ENCODE assay signal across 7 cellular contexts in the genomic region with DNA sequence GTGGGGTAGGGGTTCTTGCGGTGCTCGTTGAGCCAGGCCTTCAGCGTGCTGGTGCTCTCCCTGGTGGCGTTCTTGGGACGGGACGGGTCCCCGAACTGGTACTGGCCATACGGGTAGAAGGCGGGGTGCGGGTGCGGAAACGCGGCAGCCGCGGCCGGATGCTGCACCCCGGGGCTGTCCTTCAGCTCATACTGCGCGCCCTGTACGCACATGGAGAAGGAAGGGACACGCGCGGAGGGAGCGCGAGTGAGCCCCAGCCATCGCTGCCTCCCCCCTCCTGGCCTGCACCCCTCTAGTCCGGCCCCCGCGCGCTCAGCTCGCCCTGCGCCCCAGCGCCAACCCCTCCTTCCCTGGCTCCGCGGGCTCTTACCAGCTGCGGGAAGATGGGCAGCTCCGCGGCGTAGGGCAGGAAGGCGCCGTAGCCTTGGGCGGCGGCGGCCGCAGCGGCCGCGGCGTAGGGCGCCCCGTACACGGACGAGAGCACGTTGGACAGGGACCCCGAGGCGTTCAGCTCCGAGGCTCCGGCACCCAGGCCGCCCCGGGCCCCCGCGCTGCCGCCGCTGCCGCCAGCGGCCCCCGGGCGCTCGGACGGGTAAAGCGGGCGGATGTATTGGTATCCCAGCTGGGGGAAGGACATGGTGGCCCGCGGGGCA. TPM values are rescaled to one million over a fixed set of nuclear protein-coding genes. Genes with fewer than 3 reads are reported as not detected.
DNase-seq lines count a peak whose midpoint lies in the region; ATAC-seq and TF ChIP-seq lines count a peak whose summit lies in the region.

No MANE protein-coding gene starts in this region.

- H3K4me3 ChIP-seq in H7 (ENCODE audit: insufficient read depth, low read depth, low read length): peak overlapping the region; percentile 57
- peak overlapping the region; percentile 98 for H3K4me3 ChIP-seq in PC-9
- H3K4me3 ChIP-seq in esophagus (ENCODE audit: low read depth in 1 of 2, low read length in 2 of 2): peak overlapping the region; percentile 78 to 87
- H3K4me3 ChIP-seq in ovary: peak overlapping the region; percentile 47

- intact Hi-C loops in PC-9 (cut with micrococcal nuclease; ENCODE audit: unreplicated experiment): loop anchor here (1.0 to 5.0 kb wide), 6 partner anchors 93 to 509 kb away; no protein-coding TSS in a partner anchor
- intact Hi-C loops in ovary (cut with DNase I): loop anchor here in 1 of 4 donors (10.0 kb wide), 1 partner anchor 649 kb away; a partner anchor contains a TSS

- peak overlapping the region; percentile 96 for H3K4me2 ChIP-seq in PC-9

- BruUV-seq in PC-9 (replicated peaks; lab: Mats Ljungman, UMichigan): no TSS peak

- TF ChIP-seq CTCF in PC-9 (conservative IDR thresholded peaks at IDR 0.05) (no peak; the same call in 1 of the 2 replicates), ovary (IDR thresholded peaks at IDR 0.05) (no peak)

- H4K20me1 ChIP-seq in PC-9 (ENCODE audit: insufficient read depth): no peaks in the 10 kb centered on the region

- peak; percentile 72 for DNase-seq in H7
- peak; percentile 49 to 50 for DNase-seq in PC-9
- DNase-seq in ovary: peak in 1 of 5 donors; percentile 32

- H3K36me3 ChIP-seq in H7 (replicated peaks; ENCODE audit: control insufficient read depth, insufficient read depth, low read length) (no peaks in the 10 kb centered on the region), PC-9 (ENCODE audit: low read depth) (0 out of 2 replicates have a peak, but pooled peaks cover 5% of the 10 kb centered on the region), esophagus (ENCODE audit: control insufficient read depth in 2 of 2, insufficient read depth in 2 of 2, low read length in 1 of 2) (peaks cover 0 to 8% of the 10 kb centered on the region in 2 donors), ovary (no peaks in the 10 kb centered on the region)

- 1 to 2% methylated on average over 38 to 74 of the region's 74 CpGs for WGBS in esophagus, 2 donors
- WGBS in ovary, 3 donors: 1% methylated on average over 50 to 74 of the region's 74 CpGs

- H3K4me1 ChIP-seq in PC-9 (replicated peaks; ENCODE audit: insufficient read depth): peaks cover 6% of the 10 kb centered on the region
- peaks cover 0 to 9% of the 10 kb centered on the region in 2 donors for H3K4me1 ChIP-seq in esophagus (ENCODE audit: control insufficient read depth in 2 of 2, insufficient read depth in 2 of 2, low read length in 1 of 2)
- peaks cover 1% of the 10 kb centered on the region for H3K4me1 ChIP-seq in ovary (ENCODE audit: insufficient read depth)

- H3K9me3 ChIP-seq in PC-9 (ENCODE audit: insufficient read depth, low read depth) (no peaks in the 10 kb centered on the region), esophagus (ENCODE audit: control insufficient read depth in 2 of 2, insufficient read depth in 1 of 2, low read depth in 1 of 2, low read length in 1 of 2) (peaks cover 0 to 3% of the 10 kb centered on the region in 2 donors), ovary (no peaks in the 10 kb centered on the region)

- H3K27ac ChIP-seq in PC-9: peak overlapping the region; percentile 78
- peak overlapping the region; percentile 95 for H3K27ac ChIP-seq in esophagus (ENCODE audit: low read depth in 2 of 2, low read length in 1 of 2)
- H3K27ac ChIP-seq in ovary: peak overlapping the region in 1 of 2 donors; percentile 21

- no peaks in the 10 kb centered on the region for H3K9me2 ChIP-seq in PC-9 (ENCODE audit: insufficient read depth)

- peaks cover 40% of the 10 kb centered on the region for H3K79me2 ChIP-seq in PC-9 (ENCODE audit: low read depth)

- H3F3A ChIP-seq in PC-9 (ENCODE audit: insufficient read depth, low read depth): peaks cover 17% of the 10 kb centered on the region; the same call in 1 of the 2 replicates

- TF ChIP-seq EP300 in ovary (IDR thresholded peaks at IDR 0.05): no peak

- POLR2A ChIA-PET in PC-9 (lab: Charles Lee; ENCODE audit: unreplicated experiment): interaction anchor here (0.5 to 0.7 kb wide), 5 partner anchors 324 to 1132 kb away, joined by 3 to 5 read pairs (median 3); no protein-coding TSS in a partner anchor

- ATAC-seq in HG03460 (IDR thresholded peaks at IDR 0.05; ENCODE audit: unreplicated experiment): no peak
- ATAC-seq in GM19455 (IDR thresholded peaks at IDR 0.05; ENCODE audit: unreplicated experiment): no peak
- no peak for ATAC-seq in GM21360 (IDR thresholded peaks at IDR 0.05; ENCODE audit: unreplicated experiment)

- CTCF ChIA-PET in PC-9 (lab: Charles Lee): interaction anchor here (0.6 kb wide), 1 partner anchor 541 kb away, joined by 4 read pairs; no protein-coding TSS in a partner anchor

- no peak for TF ChIP-seq POLR2A in ovary (IDR thresholded peaks at IDR 0.05)

- H2AFZ ChIP-seq in PC-9: peak overlapping the region; percentile 85

- H3K27me3 ChIP-seq in H7 (ENCODE audit: control insufficient read depth, insufficient read depth, low read length) (peaks cover 87% of the 10 kb centered on the region), PC-9 (ENCODE audit: insufficient read depth, low read depth) (no peaks in the 10 kb centered on the region), esophagus (ENCODE audit: control insufficient read depth in 1 of 2, insufficient read depth in 2 of 2, low read length in 2 of 2) (peaks cover 0 to 11% of the 10 kb centered on the region in 2 donors), ovary (peaks cover 3% of the 10 kb centered on the region)

RNA-seq across cellular contexts. Expression of a gene that starts 1.0 kb away (rescaled TPM):
- 2.8 and 4.1 TPM in 2 replicates for total RNA-seq in H7 (2014; rRNA removed; shearing (Covaris generic))
- 13.1 and 16.0 TPM in 2 replicates for total RNA-seq in PC-9 (2021)
- polyA plus RNA-seq in esophagus: 10 to 100 TPM; 12.3 to 20.2 TPM
- total RNA-seq in ovary: 10 to 100 TPM in 1 of 7 donors, 1 to 10 TPM in 4, under 1 TPM in 2; 0.47 to 18.6 (median 1.8) TPM
- 1 to 10 TPM in 1 of 2 donors, under 1 TPM in 1; 0.73 to 6.3 TPM for polyA plus RNA-seq in ovary

Comparison
In these comparisons a context has a peak if more than half of its experiments do, and no peak if none do; other contexts are left out.
1. H3K4me3 ChIP-seq: peak in every context shown above with its lines; median percentile 98 in PC-9; 82 in esophagus; 57 in H7; 47 in ovary.